16 cellular contexts compared by ENCODE assay signal in genomic region chr6:90074161-90074560, GRCh38.
A peak's percentile ranks its signal among the peaks of the same experiment; 100 is the strongest.
DNase-seq lines count a peak whose midpoint lies in the region; ATAC-seq and TF ChIP-seq lines count a peak whose summit lies in the region.
"Had no signal": no experiment of that assay in that cellular context is flagged by ENCODE, and none has a peak within 500 bp of the region (broad histone marks: within the 10 kb centered on the region; RNA-seq: fewer than 3 reads in every experiment).

No MANE protein-coding gene starts in this region.

- no peaks in the 10 kb centered on the region for H3K36me3 ChIP-seq in fibroblast of lung (ENCODE audit: control insufficient read depth, insufficient read depth, low read length)
- H3K36me3 ChIP-seq: brain microvascular endothelial cell, heart right ventricle, tibial artery had no signal

- CTCF ChIA-PET in T-cell (lab: Charles Lee) = no interaction called here

- no peaks in the 10 kb centered on the region for H4K20me1 ChIP-seq in fibroblast of lung (ENCODE audit: control insufficient read depth, extremely low read depth, insufficient read depth, low read length)

- DNase-seq in NCI-H2227 treated with DMSO at 0.1 percent for 48 hours (lab: John Stamatoyannopoulos, UW) (peak; percentile 10), NCI-H2227 (lab: John Stamatoyannopoulos, UW; ENCODE audit: unreplicated experiment) (no peak), T-cell (no peak), fibroblast of lung (ENCODE audit: low read depth in 2 of 2) (peak; percentile 31 to 51), renal cortical epithelial cell (ENCODE audit: low read depth) (peak; percentile 27), NCI-H128 (lab: John Stamatoyannopoulos, UW; ENCODE audit: unreplicated experiment) (no peak), natural killer cell (no peak)
- DNase-seq: activated CD8-positive, alpha-beta memory T cell treated with anti-CD3 and anti-CD28 coated beads, Interleukin-2, amount 50 U/mL, for 48 hours; brain microvascular endothelial cell; heart right ventricle; NCI-H1105 treated with DMSO at 0.1 percent for 48 hours; NCI-H69; tibial artery had no signal

- H3K27me3 ChIP-seq in fibroblast of lung (ENCODE audit: control insufficient read depth, insufficient read depth, low read length) = no peaks in the 10 kb centered on the region
- H3K27me3 ChIP-seq: brain microvascular endothelial cell, heart right ventricle, tibial artery had no signal

- POLR2A ChIA-PET in T-cell (lab: Charles Lee) = interaction anchor here (0.6 to 1.0 kb wide), 2 partner anchors 137 to 144 kb away, joined by 3 to 4 read pairs; no protein-coding TSS in a partner anchor

- H3K36me3 Mint-ChIP-seq in T-cell (peaks cover 47% of the 10 kb centered on the region), natural killer cell (no peaks in the 10 kb centered on the region)

- no peak overlapping the region for H3K27ac ChIP-seq in fibroblast of lung (ENCODE audit: insufficient read depth, low read length)
- H3K27ac ChIP-seq: brain microvascular endothelial cell, heart right ventricle, tibial artery had no signal

- no peaks in the 10 kb centered on the region for H3K79me2 ChIP-seq in fibroblast of lung (ENCODE audit: control insufficient read depth, insufficient read depth, low read length)

- no peaks in the 10 kb centered on the region for H3K4me1 ChIP-seq in fibroblast of lung (ENCODE audit: control insufficient read depth, extremely low read depth, insufficient read depth, low read length)
- H3K4me1 ChIP-seq: tibial artery had no signal

- intact Hi-C loops in natural killer cell (cut with micrococcal nuclease) = no loop called here

- no peak overlapping the region for H2AFZ ChIP-seq in fibroblast of lung (ENCODE audit: low read length)

- peaks cover 88 to 97% (median 91%) of the 10 kb centered on the region in 3 donors for H3K4me1 Mint-ChIP-seq in T-cell
- peaks cover 48 to 59% of the 10 kb centered on the region in 2 donors for H3K4me1 Mint-ChIP-seq in natural killer cell

- H3K4me2 ChIP-seq in fibroblast of lung (ENCODE audit: extremely low read depth, insufficient read depth, low read length) = no peak overlapping the region
- H3K4me2 ChIP-seq: smooth muscle cell had no signal

- H3K4me3 Mint-ChIP-seq in T-cell (no peak overlapping the region), natural killer cell (no peak overlapping the region)

- no peak for ATAC-seq in T-cell (replicated peaks in 1 of 4)
- ATAC-seq in natural killer cell = no peak
- no peak for ATAC-seq in GM21447 (IDR thresholded peaks at IDR 0.05; ENCODE audit: unreplicated experiment)
- ATAC-seq: heart right ventricle, left lobe of liver had no signal

- peak overlapping the region; percentile 17 to 89 for H3K27ac Mint-ChIP-seq in T-cell
- H3K27ac Mint-ChIP-seq in natural killer cell = no peak overlapping the region

- H3K9ac ChIP-seq in fibroblast of lung (ENCODE audit: insufficient read depth, low read length) = no peak overlapping the region

- H3K9me3 Mint-ChIP-seq in T-cell = no peaks in the 10 kb centered on the region
- no peaks in the 10 kb centered on the region for H3K9me3 Mint-ChIP-seq in natural killer cell

- no peaks in the 10 kb centered on the region for H3K9me3 ChIP-seq in fibroblast of lung (ENCODE audit: control insufficient read depth, insufficient read depth, low read depth, low read length)
- H3K9me3 ChIP-seq: heart right ventricle, tibial artery had no signal

- H3K4me3 ChIP-seq in fibroblast of lung (replicated peaks in 1 of 4; ENCODE audit: control extremely low read depth in 1 of 4, insufficient read depth in 1 of 4, low read depth in 3 of 4, low read length in 4 of 4) = no peak overlapping the region
- H3K4me3 ChIP-seq: heart right ventricle, smooth muscle cell, tibial artery had no signal

- TF ChIP-seq CTCF in fibroblast of lung (conservative IDR thresholded peaks at IDR 0.05 in 1 of 2, IDR thresholded peaks at IDR 0.05 in 1 of 2; ENCODE audit: low read depth in 1 of 2, low read length in 2 of 2) (no peak), natural killer cell (IDR thresholded peaks at IDR 0.05) (no peak)

- H3K27me3 Mint-ChIP-seq in T-cell (no peaks in the 10 kb centered on the region), natural killer cell (ENCODE audit: low read depth in 2 of 2) (no peaks in the 10 kb centered on the region)

Comparison
In these comparisons a context has a peak if more than half of its experiments do, and no peak if none do; other contexts are left out.
1. DNase-seq: peak in NCI-H2227 treated with DMSO at 0.1 percent for 48 hours (single experiment), fibroblast of lung (2 of 2) and renal cortical epithelial cell (single experiment); none in NCI-H2227 (single experiment), T-cell (0 of 34), NCI-H128 (single experiment) and natural killer cell (single experiment).
2. H3K27ac Mint-ChIP-seq: peak in T-cell (2 of 2); none in natural killer cell (0 of 2).